In genomic region chr18:37464287-37464686, GRCh38 we compare ENCODE assay signal across 28 cellular contexts.
"Had no signal": no experiment of that assay in that cellular context is flagged by ENCODE, and none has a peak within 500 bp of the region (broad histone marks: within the 10 kb centered on the region; RNA-seq: fewer than 3 reads in every experiment).

No MANE protein-coding gene starts in this region.

- H3K9me3 Mint-ChIP-seq: activated CD4-positive, alpha-beta memory T cell treated with anti-CD3 and anti-CD28 coated beads, Interleukin-2, amount 10 ng/mL, durations not matched to agents 7 days and 5 days; activated naive CD4-positive, alpha-beta T cell treated with anti-CD3 and anti-CD28 coated beads, Interleukin-2, amount 10 ng/mL, durations not matched to agents 7 days and 5 days; activated naive CD8-positive, alpha-beta T cell treated with anti-CD3 and anti-CD28 coated beads for 36 hours; activated T-helper 2 cell treated with anti-CD3 and anti-CD28 coated beads, Interferon-gamma antibody, Interleukin-2, Interleukin-4, amounts not matched to agents 10 μg/mL and 5 μg/mL and 100 μg/mL, durations not matched to agents 14 hours and 24 hours and 36 hours had no signal

- H3K9me3 ChIP-seq: adrenal gland, breast epithelium, Peyer's patch had no signal

- H3K27me3 ChIP-seq: adrenal gland, breast epithelium, Peyer's patch had no signal

- H3K36me3 ChIP-seq: adrenal gland, breast epithelium, Peyer's patch, WERI-Rb-1 had no signal

- H3K4me3 ChIP-seq: adrenal gland, breast epithelium, Peyer's patch had no signal

- H3K4me1 Mint-ChIP-seq: activated CD4-positive, alpha-beta memory T cell treated with anti-CD3 and anti-CD28 coated beads, Interleukin-2, amount 10 ng/mL, durations not matched to agents 7 days and 5 days; activated CD4-positive, alpha-beta T cell treated with anti-CD3 and anti-CD28 coated beads for 36 hours; activated naive CD4-positive, alpha-beta T cell treated with anti-CD3 and anti-CD28 coated beads, Interleukin-2, amount 10 ng/mL, durations not matched to agents 7 days and 5 days; activated naive CD8-positive, alpha-beta T cell treated with anti-CD3 and anti-CD28 coated beads for 36 hours had no signal

- ATAC-seq: activated CD4-positive, alpha-beta T cell treated with anti-CD3 and anti-CD28 coated beads for 36 hours had no signal

- H3K27me3 Mint-ChIP-seq: activated CD4-positive, alpha-beta memory T cell treated with anti-CD3 and anti-CD28 coated beads, Interleukin-2, amount 10 ng/mL, durations not matched to agents 7 days and 5 days had no signal

- H3K36me3 Mint-ChIP-seq: activated naive CD4-positive, alpha-beta T cell treated with anti-CD3 and anti-CD28 coated beads, Interleukin-2, amount 10 ng/mL, durations not matched to agents 7 days and 5 days; activated naive CD8-positive, alpha-beta T cell treated with anti-CD3 and anti-CD28 coated beads for 36 hours; IgD-negative memory B cell had no signal

- H3K4me1 ChIP-seq: adrenal gland, breast epithelium, Peyer's patch had no signal

- DNase-seq: activated CD4-positive, alpha-beta memory T cell treated with anti-CD3 and anti-CD28 coated beads, Interleukin-2, amount 10 ng/mL, durations not matched to agents 7 days and 5 days; activated CD4-positive, alpha-beta T cell treated with anti-CD3 and anti-CD28 coated beads for 36 hours; activated CD4-positive, alpha-beta T cell treated with anti-CD3 and anti-CD28 coated beads, Interleukin-2, amount 50 U/mL, for 1 hour; activated gamma-delta T cell treated with Interleukin-2 at 50 U/mL for 16 hours; activated naive CD4-positive, alpha-beta T cell treated with anti-CD3 and anti-CD28 coated beads, Interleukin-2, amount 10 ng/mL, durations not matched to agents 7 days and 5 days; activated naive CD8-positive, alpha-beta T cell treated with anti-CD3 and anti-CD28 coated beads for 36 hours; activated T-cell treated with anti-CD3 and anti-CD28 coated beads for 4 hours; activated T-cell treated with anti-CD3 and anti-CD28 coated beads, Interleukin-2, amount 50 U/mL, for 48 hours; adrenal gland; anterior cingulate cortex; central memory CD4-positive, alpha-beta T cell; KG1; NCI-H1048; NCI-H187 treated with DMSO at 0.1 percent for 48 hours; NCI-H2107; NCI-H2171 treated with DMSO at 0.1 percent for 48 hours; NCI-H226; NCI-H510A; NCI-H526 treated with DMSO at 0.1 percent for 48 hours; NK-92 treated with Interleukin-12 subunit alpha and Interleukin-12 subunit beta, amount 100 ng/mL, for 24 hours; OCI-M1; Peyer's patch; SIG-M5; T-helper 1 cell; WERI-Rb-1 had no signal

- H3K4me3 Mint-ChIP-seq: activated CD4-positive, alpha-beta memory T cell treated with anti-CD3 and anti-CD28 coated beads, Interleukin-2, amount 10 ng/mL, durations not matched to agents 7 days and 5 days; activated CD4-positive, alpha-beta T cell treated with anti-CD3 and anti-CD28 coated beads for 36 hours; activated naive CD4-positive, alpha-beta T cell treated with anti-CD3 and anti-CD28 coated beads, Interleukin-2, amount 10 ng/mL, durations not matched to agents 7 days and 5 days; activated naive CD8-positive, alpha-beta T cell treated with anti-CD3 and anti-CD28 coated beads for 36 hours; IgD-negative memory B cell had no signal

- H3K27ac ChIP-seq: breast epithelium, Peyer's patch, WERI-Rb-1 had no signal

- H3K27ac Mint-ChIP-seq: activated CD4-positive, alpha-beta memory T cell treated with anti-CD3 and anti-CD28 coated beads, Interleukin-2, amount 10 ng/mL, durations not matched to agents 7 days and 5 days; activated CD4-positive, alpha-beta T cell treated with anti-CD3 and anti-CD28 coated beads for 36 hours; activated naive CD4-positive, alpha-beta T cell treated with anti-CD3 and anti-CD28 coated beads, Interleukin-2, amount 10 ng/mL, durations not matched to agents 7 days and 5 days; activated naive CD8-positive, alpha-beta T cell treated with anti-CD3 and anti-CD28 coated beads for 36 hours; activated T-helper 2 cell treated with anti-CD3 and anti-CD28 coated beads, Interferon-gamma antibody, Interleukin-2, Interleukin-4, amounts not matched to agents 10 μg/mL and 5 μg/mL and 100 μg/mL, durations not matched to agents 14 hours and 24 hours and 36 hours; IgD-negative memory B cell had no signal
